ENCODE assay signal across 20 cellular contexts in the genomic region with DNA sequence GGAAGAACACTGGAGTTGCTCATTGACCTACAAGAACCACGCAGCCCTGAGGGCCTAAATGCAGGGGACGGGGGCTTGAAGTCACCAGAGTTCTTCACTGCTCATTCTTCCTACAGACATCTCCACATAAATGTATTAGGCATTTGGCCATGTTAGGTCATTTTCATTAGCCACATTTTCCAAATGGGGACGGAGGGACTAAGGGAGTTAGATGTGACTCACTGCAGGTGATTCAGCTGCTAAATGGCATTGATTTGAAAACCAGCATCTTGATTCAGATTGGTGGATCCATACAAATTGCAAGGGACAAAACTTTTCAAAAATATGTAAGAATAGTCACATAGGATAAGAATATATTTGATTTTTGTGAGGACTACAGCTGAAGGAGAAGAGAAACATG.
"Had no signal": no experiment of that assay in that cellular context is flagged by ENCODE, and none has a peak within 500 bp of the region (broad histone marks: within the 10 kb centered on the region; RNA-seq: fewer than 3 reads in every experiment).

No MANE protein-coding gene starts in this region.

- H3K27ac Mint-ChIP-seq: activated CD4-positive, alpha-beta memory T cell treated with anti-CD3 and anti-CD28 coated beads for 36 hours; activated naive CD4-positive, alpha-beta T cell treated with anti-CD3 and anti-CD28 coated beads for 36 hours; endodermal cell; immature natural killer cell; memory B cell; T-helper 1 cell treated with Interleukin-12 subunit alpha and Interleukin-12 subunit beta and Interleukin-4 antibody, amounts not matched to agents 30 μg/mL and 1 μg/mL, for 36 hours had no signal

- H3K9me3 Mint-ChIP-seq: activated naive CD4-positive, alpha-beta T cell treated with anti-CD3 and anti-CD28 coated beads for 36 hours; T-helper 1 cell treated with Interleukin-12 subunit alpha and Interleukin-12 subunit beta and Interleukin-4 antibody, amounts not matched to agents 30 μg/mL and 1 μg/mL, for 36 hours had no signal

- H3K4me1 ChIP-seq: sigmoid colon, upper lobe of left lung had no signal

- H3K27ac ChIP-seq: cardiac muscle cell, epithelial cell of prostate, sigmoid colon, thoracic aorta, upper lobe of left lung had no signal

- H3K27me3 ChIP-seq: cardiac muscle cell, sigmoid colon, upper lobe of left lung had no signal

- H3K4me1 Mint-ChIP-seq: immature natural killer cell, memory B cell had no signal

- H3K4me3 Mint-ChIP-seq: activated CD4-positive, alpha-beta memory T cell treated with anti-CD3 and anti-CD28 coated beads for 36 hours; activated naive CD4-positive, alpha-beta T cell treated with anti-CD3 and anti-CD28 coated beads for 36 hours; endodermal cell; immature natural killer cell; memory B cell; T-helper 1 cell treated with Interleukin-12 subunit alpha and Interleukin-12 subunit beta and Interleukin-4 antibody, amounts not matched to agents 30 μg/mL and 1 μg/mL, for 36 hours had no signal

- H3K27me3 Mint-ChIP-seq: activated CD4-positive, alpha-beta memory T cell treated with anti-CD3 and anti-CD28 coated beads for 36 hours; memory B cell had no signal

- DNase-seq: activated CD4-positive, alpha-beta memory T cell treated with anti-CD3 and anti-CD28 coated beads for 36 hours; activated CD4-positive, alpha-beta T cell treated with anti-CD3 and anti-CD28 coated beads for 48 hours; activated naive CD4-positive, alpha-beta T cell treated with anti-CD3 and anti-CD28 coated beads for 36 hours; activated T-cell treated with anti-CD3 and anti-CD28 coated beads, Interleukin-2, amount 50 U/mL, for 48 hours; amygdala; cortex of kidney; endodermal cell; immature natural killer cell; left cardiac atrium; mucosa of descending colon; sigmoid colon; stimulated activated CD4-positive, alpha-beta T cell treated with anti-CD3 and anti-CD28 coated beads, Interleukin-2, amount 100 ng/mL, for 48 hours; stimulated activated naive CD4-positive, alpha-beta T cell treated with Interleukin-2 at 50 U/mL for 16 hours; T1000; upper lobe of left lung had no signal

- H3K4me3 ChIP-seq: cardiac muscle cell, mucosa of descending colon, sigmoid colon, thoracic aorta, upper lobe of left lung had no signal

- H3K9me3 ChIP-seq: mucosa of descending colon, sigmoid colon, thoracic aorta, upper lobe of left lung had no signal

- ATAC-seq: left cardiac atrium, mucosa of descending colon had no signal

- H3K36me3 ChIP-seq: cardiac muscle cell, sigmoid colon, thoracic aorta, upper lobe of left lung had no signal
